In the genomic region with DNA sequence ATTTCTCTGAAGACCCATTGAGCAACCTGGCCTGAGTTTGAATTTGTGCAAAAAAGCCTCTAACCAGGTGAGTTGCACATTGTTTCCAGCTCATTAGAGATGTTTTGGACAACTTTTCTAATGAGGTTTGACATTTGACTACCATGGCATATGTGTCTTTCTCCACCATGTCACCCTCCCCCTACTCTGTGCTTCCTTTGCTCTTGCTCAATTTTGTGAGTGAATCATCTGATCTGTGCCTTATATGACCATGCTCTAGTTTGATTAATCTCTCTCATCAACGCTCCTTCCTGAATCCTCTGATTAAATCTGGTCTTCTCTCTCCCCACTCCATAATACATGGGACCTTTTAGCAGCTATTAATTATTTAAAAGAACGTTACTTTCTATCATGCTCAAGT, we compare ENCODE assay signal across 22 cellular contexts.
DNase-seq lines count a peak whose midpoint lies in the region; ATAC-seq and TF ChIP-seq lines count a peak whose summit lies in the region.
"Had no signal": no experiment of that assay in that cellular context is flagged by ENCODE, and none has a peak within 500 bp of the region (broad histone marks: within the 10 kb centered on the region; RNA-seq: fewer than 3 reads in every experiment).

No MANE protein-coding gene starts in this region.

- H3K9me3 ChIP-seq in PC-3 (ENCODE audit: low read length) (no peaks in the 10 kb centered on the region), left lung (no peaks in the 10 kb centered on the region)
- H3K9me3 ChIP-seq: Caco-2, MG63, right lobe of liver, tibial artery had no signal

- no peaks in the 10 kb centered on the region for H3K9me2 ChIP-seq in PC-3 (replicated peaks; ENCODE audit: low read length)

- no peaks in the 10 kb centered on the region for H4K20me1 ChIP-seq in PC-3 (ENCODE audit: low read length)

- intact Hi-C loops in PC-3 (cut with micrococcal nuclease): no loop called here
- intact Hi-C loops in left lung (cut with DNase I): no loop called here

- no peak for TF ChIP-seq CTCF in PC-3 (conservative IDR thresholded peaks at IDR 0.05; ENCODE audit: low read depth, low read length)
- no peak for TF ChIP-seq CTCF in left lung (IDR thresholded peaks at IDR 0.05)

- BruUV-seq in PC-3 (replicated peaks; lab: Mats Ljungman, UMichigan): no TSS peak

- no peaks in the 10 kb centered on the region for H3F3A ChIP-seq in PC-3 (ENCODE audit: low read length, unreplicated experiment)

- no peak overlapping the region for H2AFZ ChIP-seq in PC-3 (ENCODE audit: low read length)

- POLR2A ChIA-PET in PC-3 (lab: Charles Lee; ENCODE audit: unreplicated experiment): no interaction called here

- ATAC-seq in PC-3 (no peak), left lung (peak; percentile 39), HG03442 (IDR thresholded peaks at IDR 0.05; ENCODE audit: unreplicated experiment) (no peak)

- no peak overlapping the region for H3K9ac ChIP-seq in PC-3 (ENCODE audit: low read length)

- no peak overlapping the region for H3K27ac ChIP-seq in PC-3 (ENCODE audit: low read length)
- no peak overlapping the region for H3K27ac ChIP-seq in left lung
- H3K27ac ChIP-seq: epithelial cell of prostate, right lobe of liver, tibial artery had no signal

- H3K4me1 ChIP-seq in PC-3 (ENCODE audit: insufficient read depth, low read length) (no peaks in the 10 kb centered on the region), left lung (peaks cover 0 to 40% of the 10 kb centered on the region in 2 donors)
- H3K4me1 ChIP-seq: Caco-2, right lobe of liver, tibial artery had no signal

- H3K4me3 ChIP-seq in PC-3 (ENCODE audit: low read length): no peak overlapping the region
- H3K4me3 ChIP-seq in left lung: no peak overlapping the region
- H3K4me3 ChIP-seq: MG63, right lobe of liver, tibial artery had no signal

- H3K4me2 ChIP-seq in PC-3 (ENCODE audit: low read length): no peak overlapping the region

- CTCF ChIA-PET in PC-3 (lab: Charles Lee): no interaction called here

- H3K27me3 ChIP-seq in PC-3 (ENCODE audit: low read length) (no peaks in the 10 kb centered on the region), left lung (no peaks in the 10 kb centered on the region)
- H3K27me3 ChIP-seq: MG63, right lobe of liver, tibial artery had no signal

- H3K36me3 ChIP-seq in PC-3 (ENCODE audit: low read depth, low read length) (no peaks in the 10 kb centered on the region), left lung (no peaks in the 10 kb centered on the region)
- H3K36me3 ChIP-seq: MG63, right lobe of liver, tibial artery had no signal

- DNase-seq in CD1c-positive myeloid dendritic cell (ENCODE audit: extremely low spot score) (peak; percentile 27), Kasumi-1 (lab: John Stamatoyannopoulos, UW) (peak; percentile 23 to 47), PC-3 (peak; percentile 20), left lung (no peak), cortex of kidney (lab: John Stamatoyannopoulos, UW) (no peak)
- no peak for DNase-seq in activated CD8-positive, alpha-beta memory T cell treated with anti-CD3 and anti-CD28 coated beads, Interleukin-2, amount 50 U/mL, for 48 hours
- DNase-seq: Caco-2; dermis blood vessel endothelial cell; foreskin melanocyte; kidney; mammary epithelial cell; MG63; NCI-H1930; NCI-H446 treated with DMSO at 0.1 percent for 48 hours; NK-92 treated with Interleukin-12 subunit alpha and Interleukin-12 subunit beta, amount 100 ng/mL, for 24 hours; right lobe of liver; Right ventricle myocardium superior; stimulated activated naive CD4-positive, alpha-beta T cell; T-helper 1 cell; tibial artery had no signal

- no peaks in the 10 kb centered on the region for H3K79me2 ChIP-seq in PC-3 (ENCODE audit: low read length)

Comparison
In these comparisons a context has a peak if more than half of its experiments do, and no peak if none do; other contexts are left out.
1. DNase-seq: peak in CD1c-positive myeloid dendritic cell (single experiment), Kasumi-1 (2 of 2) and PC-3 (single experiment); none in left lung (0 of 2), activated CD8-positive, alpha-beta memory T cell treated with anti-CD3 and anti-CD28 coated beads, Interleukin-2, amount 50 U/mL, for 48 hours (single experiment) and cortex of kidney (single experiment).